In genomic region chr7:50555594-50556140, GRCh38 we compare ENCODE assay signal across 1 cellular context.
TF ChIP-seq lines count a peak whose summit lies in the region.

No MANE protein-coding gene starts in this region.

TF ChIP-seq in K562, 482 proteins besides CTCF, POLR2A, EP300 and RAD21 (continued from another document):
- peak; percentile 78 for TF ChIP-seq ZNF239 (CRISPR knock-in tag; IDR thresholded peaks at IDR 0.05)
